In genomic region chr4:4874254-4874653, GRCh38 we compare ENCODE assay signal across 25 cellular contexts. TPM values are rescaled to one million over a fixed set of nuclear protein-coding genes. Genes with fewer than 3 reads are reported as not detected.
"Had no signal": no experiment of that assay in that cellular context is flagged by ENCODE, and none has a peak within 500 bp of the region (broad histone marks: within the 10 kb centered on the region; RNA-seq: fewer than 3 reads in every experiment).

No MANE protein-coding gene starts in this region.

- H3K9me3 Mint-ChIP-seq: dendritic cell treated with granulocyte-macrophage colony-stimulating factor and Interleukin-4, amounts not matched to agents 40 ng/mL and 50 ng/mL, for 4 days; effector memory CD8-positive, alpha-beta T cell; endodermal cell had no signal

- ATAC-seq: effector memory CD8-positive, alpha-beta T cell; esophagus mucosa; gastrocnemius medialis; heart right ventricle; left cardiac atrium; left lung; left ventricle myocardium superior; lower lobe of right lung had no signal

- H3K4me3 Mint-ChIP-seq: dendritic cell treated with granulocyte-macrophage colony-stimulating factor and Interleukin-4, amounts not matched to agents 40 ng/mL and 50 ng/mL, for 4 days; effector memory CD8-positive, alpha-beta T cell; endodermal cell had no signal

- H3K4me1 ChIP-seq: colonic mucosa, left lung, lower lobe of right lung had no signal

- DNase-seq: colonic mucosa; cortex of kidney; effector CD8-positive, alpha-beta T cell; effector memory CD8-positive, alpha-beta T cell; endodermal cell; erythroblast; esophagus squamous epithelium; foreskin fibroblast; foreskin melanocyte; gastrocnemius medialis; glutamatergic neuron; head of caudate nucleus; heart right ventricle; hippocampal formation; left cardiac atrium; left lung; left ventricle myocardium superior; lower lobe of right lung; mesendoderm; midbrain had no signal

- H3K27ac ChIP-seq: colonic mucosa, epithelial cell of prostate, esophagus squamous epithelium, gastrocnemius medialis, heart right ventricle, left lung, lower lobe of right lung had no signal

- H3K9me3 ChIP-seq: colonic mucosa, esophagus squamous epithelium, gastrocnemius medialis, heart right ventricle, left lung, lower lobe of right lung had no signal

- H3K36me3 ChIP-seq: colonic mucosa, esophagus squamous epithelium, gastrocnemius medialis, heart right ventricle, left lung, lower lobe of right lung had no signal

- H3K4me3 ChIP-seq: colonic mucosa, esophagus squamous epithelium, gastrocnemius medialis, heart right ventricle, left lung, lower lobe of right lung had no signal

- H3K27ac Mint-ChIP-seq: dendritic cell treated with granulocyte-macrophage colony-stimulating factor and Interleukin-4, amounts not matched to agents 40 ng/mL and 50 ng/mL, for 4 days; effector memory CD8-positive, alpha-beta T cell; endodermal cell had no signal

RNA-seq across cellular contexts. Expression of gene MSX1, which starts 14.8 kb away (rescaled TPM):
- total RNA-seq: mononuclear cell had no signal
- polyA plus RNA-seq: keratinocyte had no signal
